ENCODE assay signal across 8 cellular contexts in the genomic region with DNA sequence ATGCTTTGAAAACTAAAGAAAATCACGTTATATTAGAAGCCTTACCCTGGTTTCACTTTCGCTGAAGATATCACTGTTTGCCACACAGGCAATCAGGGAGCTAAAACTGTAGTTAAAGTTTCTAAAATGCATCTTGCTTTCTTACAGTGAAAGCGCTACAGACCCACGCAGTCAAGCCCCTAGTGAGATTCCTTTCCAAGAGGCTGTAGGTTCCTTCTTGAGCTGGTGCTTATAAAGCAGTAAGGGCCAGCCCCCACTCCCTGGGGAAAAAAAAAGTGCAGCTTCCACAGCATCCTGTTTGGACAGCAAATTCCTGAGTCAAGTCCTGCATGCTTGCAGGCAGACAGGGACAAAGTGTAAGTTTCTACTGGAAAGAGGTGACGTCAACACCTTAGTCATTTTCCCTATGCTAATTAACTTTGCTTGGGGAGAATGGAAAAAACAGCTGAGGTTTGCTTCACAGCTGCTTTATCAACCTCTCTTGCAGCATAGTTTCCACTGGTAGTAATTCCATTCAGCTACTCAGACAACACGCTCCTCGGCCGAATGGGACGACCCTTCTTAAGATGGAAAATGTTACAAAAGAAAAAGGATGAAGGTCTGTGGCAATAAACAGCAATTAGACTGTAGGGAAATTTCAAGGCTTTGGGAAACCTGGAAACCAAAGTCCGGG.
DNase-seq lines count a peak whose midpoint lies in the region; ATAC-seq and TF ChIP-seq lines count a peak whose summit lies in the region.

No MANE protein-coding gene starts in this region.

- H3K9me3 Mint-ChIP-seq in T-helper 1 cell treated with Interleukin-12 subunit alpha and Interleukin-12 subunit beta and Interleukin-4 antibody, amounts not matched to agents 30 μg/mL and 1 μg/mL, for 36 hours = no peaks in the 10 kb centered on the region

- peak overlapping the region; percentile 65 for H3K4me3 ChIP-seq in coronary artery

- peak overlapping the region; percentile 89 to 91 for H3K27ac ChIP-seq in coronary artery

- peaks cover 12% of the 10 kb centered on the region for H3K4me1 Mint-ChIP-seq in T-helper 1 cell treated with Interleukin-12 subunit alpha and Interleukin-12 subunit beta and Interleukin-4 antibody, amounts not matched to agents 30 μg/mL and 1 μg/mL, for 36 hours (ENCODE audit: low read depth)

- H3K4me3 Mint-ChIP-seq in T-helper 1 cell treated with Interleukin-12 subunit alpha and Interleukin-12 subunit beta and Interleukin-4 antibody, amounts not matched to agents 30 μg/mL and 1 μg/mL, for 36 hours = no peak overlapping the region

- no peaks in the 10 kb centered on the region for H3K36me3 Mint-ChIP-seq in T-helper 1 cell treated with Interleukin-12 subunit alpha and Interleukin-12 subunit beta and Interleukin-4 antibody, amounts not matched to agents 30 μg/mL and 1 μg/mL, for 36 hours (ENCODE audit: low read depth)

- peaks cover 5% of the 10 kb centered on the region for H3K27me3 Mint-ChIP-seq in T-helper 1 cell treated with Interleukin-12 subunit alpha and Interleukin-12 subunit beta and Interleukin-4 antibody, amounts not matched to agents 30 μg/mL and 1 μg/mL, for 36 hours (ENCODE audit: low read depth)

- H3K27ac Mint-ChIP-seq in T-helper 1 cell treated with Interleukin-12 subunit alpha and Interleukin-12 subunit beta and Interleukin-4 antibody, amounts not matched to agents 30 μg/mL and 1 μg/mL, for 36 hours = peak overlapping the region; percentile 15

- no peak for ATAC-seq in GM18502 (IDR thresholded peaks at IDR 0.05; ENCODE audit: poor library complexity, unreplicated experiment)

- TF ChIP-seq CTCF in coronary artery (IDR thresholded peaks at IDR 0.05) = no peak

- peak; percentile 68 for DNase-seq in CD1c-positive myeloid dendritic cell (ENCODE audit: extremely low spot score)
- DNase-seq in HCEC 1CT = peak; percentile 100
- peak; percentile 94 for DNase-seq in coronary artery (ENCODE audit: low spot score)
- peak; percentile 94 for DNase-seq in left kidney (ENCODE audit: low read depth, low spot score)
- peak; percentile 16 to 24 for DNase-seq in stimulated activated CD4-positive, alpha-beta T cell treated with anti-CD3 and anti-CD28 coated beads, Interleukin-1b, Interleukin-23, amount 100 ng/mL, for 4 hours (ENCODE audit: low read depth in 2 of 2)
- DNase-seq in NCI-H2227 treated with DMSO at 0.1 percent for 48 hours (lab: John Stamatoyannopoulos, UW) = no peak
